9 cellular contexts compared by ENCODE assay signal in the genomic region with DNA sequence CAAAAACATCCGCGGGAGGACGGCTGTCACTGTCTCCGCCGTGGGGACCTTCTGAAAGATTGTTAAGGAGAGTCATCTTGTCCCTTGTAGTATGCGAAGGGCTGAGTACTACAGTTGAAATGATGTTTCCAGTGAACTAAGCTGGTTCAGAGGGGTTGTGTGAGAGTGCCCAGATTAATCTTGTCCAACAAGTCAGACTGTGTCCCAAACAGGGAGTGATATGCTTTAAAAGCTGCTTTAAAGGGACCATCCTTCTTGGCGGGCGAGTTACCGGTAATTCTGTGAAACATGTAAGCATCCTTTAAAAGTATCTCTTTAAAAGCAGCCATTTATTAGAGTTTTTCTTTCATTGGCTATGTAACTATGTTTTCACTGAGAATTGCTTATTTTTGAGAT. TPM values are rescaled to one million over a fixed set of nuclear protein-coding genes. Genes with fewer than 3 reads are reported as not detected.
DNase-seq lines count a peak whose midpoint lies in the region; ATAC-seq and TF ChIP-seq lines count a peak whose summit lies in the region.
"Had no signal": no experiment of that assay in that cellular context is flagged by ENCODE, and none has a peak within 500 bp of the region (broad histone marks: within the 10 kb centered on the region; RNA-seq: fewer than 3 reads in every experiment).

No MANE protein-coding gene starts in this region.

- H3K4me2 ChIP-seq in GM23248 (ENCODE audit: unreplicated experiment), result peak overlapping the region; percentile 92

- no peak for TF ChIP-seq CTCF in WERI-Rb-1 (IDR thresholded peaks at IDR 0.05; ENCODE audit: low read depth, low read length)
- TF ChIP-seq CTCF in gastroesophageal sphincter (IDR thresholded peaks at IDR 0.05), result no peak

- TF ChIP-seq POLR2A in gastroesophageal sphincter (IDR thresholded peaks at IDR 0.05), result no peak

- ATAC-seq in gastroesophageal sphincter (no peak), HG02970 (IDR thresholded peaks at IDR 0.05; ENCODE audit: low FRiP score, unreplicated experiment) (no peak)

- 2 to 4% methylated on average over 9 of the region's 9 CpGs for WGBS in GM23248 (ENCODE audit: low coverage in 1 of 2, low lambda C conversion rate in 2 of 2, missing lambda C conversion rate in 2 of 2), 2 experiments
- 4 to 7% methylated on average over 6 to 8 of the region's 9 CpGs for WGBS in gastroesophageal sphincter (ENCODE audit: low coverage in 1 of 2), 2 donors

- H3K36me3 ChIP-seq in GM23248 (ENCODE audit: low read depth) (no peaks in the 10 kb centered on the region), WERI-Rb-1 (peaks cover 4% of the 10 kb centered on the region), gastroesophageal sphincter (peaks cover 0 to 4% of the 10 kb centered on the region in 2 donors)

- H3K79me2 ChIP-seq in GM23248 (ENCODE audit: insufficient read depth), result peaks cover 60% of the 10 kb centered on the region

- H3K27ac ChIP-seq in GM23248, result peak overlapping the region; percentile 27
- H3K27ac ChIP-seq in WERI-Rb-1, result no peak overlapping the region
- H3K27ac ChIP-seq in gastroesophageal sphincter, result peak overlapping the region in 3 of 4 donors; percentile 86 to 92 (median 88)

- peak overlapping the region; percentile 95 for H2AFZ ChIP-seq in GM23248

- H3K4me3 ChIP-seq in GM23248 (peak overlapping the region; percentile 86), WERI-Rb-1 (ENCODE audit: low read depth, low read length) (peak overlapping the region; percentile 77), gastroesophageal sphincter (peak overlapping the region; percentile 92 to 96), skeletal muscle cell (ENCODE audit: low read depth, low read length) (peak overlapping the region; percentile 96)

- DNase-seq in GM23248 (no peak), WERI-Rb-1 (no peak), skeletal muscle cell (ENCODE audit: low read depth) (no peak), SK-N-DZ (ENCODE audit: low spot score) (no peak), kidney tubule cell (ENCODE audit: low spot score) (no peak)
- no peak for DNase-seq in NK-92 treated with Interleukin-12 subunit alpha and Interleukin-12 subunit beta, amount 100 ng/mL, for 24 hours (lab: John Stamatoyannopoulos, UW)
- DNase-seq: NCI-H1436 had no signal

- no peaks in the 10 kb centered on the region for H3K9me3 ChIP-seq in GM23248 (ENCODE audit: low read depth)
- H3K9me3 ChIP-seq in WERI-Rb-1 (ENCODE audit: severe bottlenecking), result no peaks in the 10 kb centered on the region
- H3K9me3 ChIP-seq in gastroesophageal sphincter, result no peaks in the 10 kb centered on the region

- no peaks in the 10 kb centered on the region for H3K9me2 ChIP-seq in GM23248 (ENCODE audit: insufficient read depth)

- H3K27me3 ChIP-seq in GM23248 (replicated peaks; ENCODE audit: insufficient read depth) (no peaks in the 10 kb centered on the region), WERI-Rb-1 (ENCODE audit: insufficient read depth, low read depth, severe bottlenecking) (no peaks in the 10 kb centered on the region), gastroesophageal sphincter (no peaks in the 10 kb centered on the region)

- peaks cover 5% of the 10 kb centered on the region; the same call in 1 of the 2 replicates for H3F3A ChIP-seq in GM23248 (ENCODE audit: insufficient read depth)

- H3K4me1 ChIP-seq in GM23248 (ENCODE audit: insufficient read depth) (peaks cover 14% of the 10 kb centered on the region), gastroesophageal sphincter (peaks cover 0 to 51% (median 17%) of the 10 kb centered on the region in 3 donors)

- no peak for TF ChIP-seq EP300 in gastroesophageal sphincter (IDR thresholded peaks at IDR 0.05)

- no peaks in the 10 kb centered on the region for H4K20me1 ChIP-seq in GM23248 (ENCODE audit: insufficient read depth)

- in situ Hi-C loops in GM23248 (cut with MboI), result no loop called here

- H3K9ac ChIP-seq in GM23248, result peak overlapping the region; percentile 90

RNA-seq across cellular contexts. Expression of a gene that starts 1.1 kb away (rescaled TPM):
- total RNA-seq in GM23248 (2014; rRNA removed; shearing (Covaris generic)), result 15.1 and 16.6 TPM in 2 replicates
- 24.9 and 26.2 TPM in 2 replicates for polyA plus RNA-seq in GM23248 (2016; fragmentation: Nextera tagmentation; extraction: Ambion mirVana)
- 10 to 100 TPM; 24.6 to 33.0 (median 28.9) TPM for total RNA-seq in gastroesophageal sphincter
- 7.9 and 10.4 TPM in 2 replicates for polyA plus RNA-seq in SK-N-DZ (2014; cell fraction: cytosol; rRNA removed)
- polyA plus RNA-seq in SK-N-DZ (2014; cell fraction: nucleus; rRNA removed), result 5.5 and 11.2 TPM in 2 replicates

RNA-seq across cellular contexts. Expression of a gene that starts 53.9 kb away (rescaled TPM):
- 371 and 428 TPM in 2 replicates for total RNA-seq in GM23248 (2014; rRNA removed; shearing (Covaris generic))
- 638 and 655 TPM in 2 replicates for polyA plus RNA-seq in GM23248 (2016; fragmentation: Nextera tagmentation; extraction: Ambion mirVana)
- 100 to 1,000 TPM; 421 to 585 (median 537) TPM for total RNA-seq in gastroesophageal sphincter
- polyA plus RNA-seq in SK-N-DZ (2014; cell fraction: cytosol; rRNA removed), result 134 and 201 TPM in 2 replicates
- polyA plus RNA-seq in SK-N-DZ (2014; cell fraction: nucleus; rRNA removed), result 122 and 173 TPM in 2 replicates
